26 cellular contexts compared by ENCODE assay signal in genomic region chr5:10981927-10982326, GRCh38.
"Had no signal": no experiment of that assay in that cellular context is flagged by ENCODE, and none has a peak within 500 bp of the region (broad histone marks: within the 10 kb centered on the region; RNA-seq: fewer than 3 reads in every experiment).

No MANE protein-coding gene starts in this region.

- H3K4me3 ChIP-seq: esophagus squamous epithelium, lower lobe of right lung, psoas muscle, sigmoid colon, testis, tibial artery had no signal

- DNase-seq: cortex of kidney; effector memory CD8-positive, alpha-beta T cell; erythroblast; esophagus squamous epithelium; foreskin melanocyte; hypothalamus; immature natural killer cell; islet precursor cell; kidney glomerular epithelial cell; left colon; left ventricle myocardium superior; lower lobe of right lung; naive thymus-derived CD8-positive, alpha-beta T cell; nephron progenitor cell; nucleus accumbens; posterior cingulate gyrus; psoas muscle; right cardiac atrium; sigmoid colon; stimulated activated CD4-positive, alpha-beta T cell treated with anti-CD3 and anti-CD28 coated beads, Interleukin-2, amount 100 ng/mL, for 24 hours; stimulated activated CD4-positive, alpha-beta T cell treated with anti-CD3 and anti-CD28 coated beads, Interleukin-4, amount 100 ng/mL, for 24 hours; stimulated activated naive CD4-positive, alpha-beta T cell treated with Interleukin-2 at 50 U/mL for 16 hours; substantia nigra; testis; tibial artery had no signal

- H3K36me3 ChIP-seq: esophagus squamous epithelium, lower lobe of right lung, sigmoid colon, tibial artery had no signal

- ATAC-seq: effector memory CD8-positive, alpha-beta T cell; left ventricle myocardium superior; lower lobe of right lung; naive thymus-derived CD8-positive, alpha-beta T cell; psoas muscle; right cardiac atrium; stimulated activated effector memory CD8-positive, alpha-beta T cell treated with anti-CD3 and anti-CD28 coated beads, Interleukin-12 subunit alpha, Interleukin-12 subunit beta, amount 100 ng/mL, for 72 hours had no signal

- H3K27me3 ChIP-seq: testis had no signal

- H3K4me1 ChIP-seq: esophagus squamous epithelium, lower lobe of right lung, psoas muscle, sigmoid colon, testis had no signal

- H3K27ac ChIP-seq: esophagus squamous epithelium, lower lobe of right lung, psoas muscle, sigmoid colon, testis, tibial artery had no signal

- H3K9me3 ChIP-seq: esophagus squamous epithelium, lower lobe of right lung, psoas muscle, sigmoid colon, testis, tibial artery had no signal
